Comparison of ENCODE assay signal across 11 cellular contexts in genomic region chr3:10308678-10309077, GRCh38. TPM values are rescaled to one million over a fixed set of nuclear protein-coding genes. Genes with fewer than 3 reads are reported as not detected.
"Had no signal": no experiment of that assay in that cellular context is flagged by ENCODE, and none has a peak within 500 bp of the region (broad histone marks: within the 10 kb centered on the region; RNA-seq: fewer than 3 reads in every experiment).

No MANE protein-coding gene starts in this region.

- H3K9ac ChIP-seq: KMS-11 had no signal

- H3K27ac Mint-ChIP-seq: GM23338, H9, HFFc6 had no signal

- DNase-seq: H9, HCEC 1CT, HFFc6, IMR-90, KBM-7 had no signal

- H3K4me1 Mint-ChIP-seq: H9 had no signal

- H3K27ac ChIP-seq: KMS-11 had no signal

- H2AFZ ChIP-seq: GM23338 had no signal

- H3K4me3 Mint-ChIP-seq: GM23338, H9, HFFc6 had no signal

- H3K4me3 ChIP-seq: GM23338 had no signal

- ATAC-seq: GM23338 had no signal

- H3K9me3 Mint-ChIP-seq: GM23338, H9, HFFc6 had no signal

- H3K4me2 ChIP-seq: GM23338, KMS-11 had no signal

- FAIRE-seq: H1, H54, HTR-8/SVneo had no signal

RNA-seq across cellular contexts. Expression of gene GHRL, which starts 15.9 kb away (rescaled TPM):
- total RNA-seq: GM23338, HT-29, IMR-90 had no signal
